In the genomic region with DNA sequence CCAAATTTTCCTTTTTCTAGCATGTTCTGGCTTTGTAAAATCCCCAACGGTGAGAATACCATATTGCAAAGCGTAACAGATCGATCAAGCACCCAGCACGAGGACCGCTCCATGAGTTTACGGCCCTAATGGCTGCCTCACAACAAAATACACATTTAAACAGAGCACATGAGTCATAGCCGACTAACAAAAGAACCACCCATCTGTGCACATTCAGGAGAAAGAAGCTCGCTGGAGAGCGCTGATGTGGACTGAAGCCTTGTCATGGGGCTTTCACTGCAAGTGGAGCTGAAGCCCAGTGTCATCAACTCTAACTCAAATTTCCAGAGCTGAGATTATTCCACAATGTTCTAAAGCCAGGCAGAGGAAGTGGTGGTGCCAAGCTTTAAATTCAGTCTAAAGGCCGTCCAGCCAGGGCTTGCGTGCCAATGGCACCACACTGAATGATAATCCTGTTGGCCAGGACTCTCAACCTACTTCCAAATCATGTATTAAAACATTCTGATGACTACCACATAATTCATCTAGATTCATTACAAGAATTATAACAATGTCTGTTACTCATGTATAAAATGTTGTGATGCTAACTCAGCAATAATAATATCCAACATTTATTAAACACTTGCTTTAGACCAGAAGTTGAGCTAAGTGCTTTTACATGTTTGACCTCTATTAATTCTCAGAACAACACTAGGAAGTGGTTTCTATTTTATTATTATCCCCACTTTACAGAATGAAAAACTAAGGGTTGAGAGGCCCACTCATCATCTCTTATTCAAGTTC, we compare ENCODE assay signal across 23 cellular contexts.
A peak's percentile ranks its signal among the peaks of the same experiment; 100 is the strongest.
DNase-seq lines count a peak whose midpoint lies in the region; ATAC-seq and TF ChIP-seq lines count a peak whose summit lies in the region.
"Had no signal": no experiment of that assay in that cellular context is flagged by ENCODE, and none has a peak within 500 bp of the region (broad histone marks: within the 10 kb centered on the region; RNA-seq: fewer than 3 reads in every experiment).

No MANE protein-coding gene starts in this region.

- no peaks in the 10 kb centered on the region for H3K4me1 ChIP-seq in A673 (ENCODE audit: insufficient read depth, low read length, poor library complexity, severe bottlenecking)
- no peaks in the 10 kb centered on the region for H3K4me1 ChIP-seq in testis

- DNase-seq in A673 (ENCODE audit: low spot score): peak; percentile 15
- DNase-seq in HT1080 (ENCODE audit: low read depth): peak; percentile 15
- DNase-seq in astrocyte of the hippocampus (ENCODE audit: low read depth, low spot score): peak; percentile 86
- DNase-seq in iPS-NIHi7 (ENCODE audit: extremely low spot score): peak; percentile 38
- DNase-seq in testis: no peak
- no peak for DNase-seq in activated naive CD4-positive, alpha-beta T cell (lab: John Stamatoyannopoulos, UW)
- DNase-seq in mesenteric fat pad (ENCODE audit: low spot score): no peak
- DNase-seq: activated CD4-positive, alpha-beta T cell treated with anti-CD3 and anti-CD28 coated beads, Interleukin-2, amount 50 U/mL, for 1 hour; activated CD8-positive, alpha-beta memory T cell treated with anti-CD3 and anti-CD28 coated beads, Interleukin-2, amount 50 U/mL, for 4 hours; activated effector memory CD4-positive, alpha-beta T cell treated with anti-CD3 and anti-CD28 coated beads, Interleukin-2, amount 50 U/mL, for 16 hours; DMS 273 treated with DMSO at 0.1 percent for 48 hours; gastrocnemius medialis; H7; Kasumi-1; kidney glomerular epithelial cell; NCI-H1105; NCI-H2081; NCI-H524 treated with DMSO at 0.1 percent for 48 hours; right cardiac atrium; Right ventricle myocardium superior; stimulated activated CD4-positive, alpha-beta T cell treated with anti-CD3 and anti-CD28 coated beads, Interleukin-15, amount 100 ng/mL, for 24 hours had no signal

- TF ChIP-seq CTCF in A673 (conservative IDR thresholded peaks at IDR 0.05; ENCODE audit: low read depth, low read length) (no peak), testis (IDR thresholded peaks at IDR 0.05) (no peak)

- POLR2A ChIA-PET in A673 (lab: Charles Lee; ENCODE audit: low non-redundant PET): no interaction called here

- CTCF ChIA-PET in A673 (lab: Charles Lee): interaction anchor here (0.5 kb wide), 1 partner anchor 15 kb away, joined by 3 read pairs; no protein-coding TSS in a partner anchor

- BruUV-seq in A673 (replicated peaks; lab: Mats Ljungman, UMichigan): no TSS peak

- H3K36me3 ChIP-seq in A673 (ENCODE audit: insufficient read depth, low read length, poor library complexity, severe bottlenecking): no peaks in the 10 kb centered on the region
- H3K36me3 ChIP-seq in testis (ENCODE audit: low read depth, missing control alignments): no peaks in the 10 kb centered on the region
- H3K36me3 ChIP-seq: gastrocnemius medialis had no signal

- H3K27me3 ChIP-seq in A673 (replicated peaks; ENCODE audit: insufficient read depth, low read depth, low read length, poor library complexity) (peaks cover 7% of the 10 kb centered on the region), testis (no peaks in the 10 kb centered on the region)
- H3K27me3 ChIP-seq: gastrocnemius medialis had no signal

- H3K9me3 ChIP-seq in A673 (ENCODE audit: low read depth, low read length, poor library complexity, severe bottlenecking) (no peaks in the 10 kb centered on the region), testis (no peaks in the 10 kb centered on the region)
- H3K9me3 ChIP-seq: gastrocnemius medialis had no signal

- no peak for ATAC-seq in HG03175 (IDR thresholded peaks at IDR 0.05; ENCODE audit: unreplicated experiment)
- ATAC-seq: GM12878, right cardiac atrium had no signal

- TF ChIP-seq POLR2A in testis (IDR thresholded peaks at IDR 0.05): no peak

- H3K27ac ChIP-seq in A673 (ENCODE audit: low read depth, low read length, poor library complexity, severe bottlenecking) (no peak overlapping the region), testis (no peak overlapping the region)

- intact Hi-C loops in A673 (cut with micrococcal nuclease; ENCODE audit: unreplicated experiment) (no loop called here), testis (cut with DNase I; ENCODE audit: low total_unique reads) (no loop called here)

- H3K4me3 ChIP-seq in A673 (ENCODE audit: low read depth, low read length, poor library complexity, severe bottlenecking) (no peak overlapping the region), testis (no peak overlapping the region)
- H3K4me3 ChIP-seq: gastrocnemius medialis, GM12878 had no signal

- WGBS in testis, 2 donors: 89 to 95% methylated on average over 11 of the region's 11 CpGs

Comparison
In these comparisons a context has a peak if more than half of its experiments do, and no peak if none do; other contexts are left out.
1. DNase-seq: peak in A673 (single experiment), HT1080 (single experiment), astrocyte of the hippocampus (single experiment) and iPS-NIHi7 (single experiment); none in testis (single experiment), activated naive CD4-positive, alpha-beta T cell (0 of 4) and mesenteric fat pad (single experiment).